12 cellular contexts compared by ENCODE assay signal in genomic region chr11:60633645-60634044, GRCh38.
A peak's percentile ranks its signal among the peaks of the same experiment; 100 is the strongest.
DNase-seq lines count a peak whose midpoint lies in the region; ATAC-seq lines count a peak whose summit lies in the region.
"Had no signal": no experiment of that assay in that cellular context is flagged by ENCODE, and none has a peak within 500 bp of the region (broad histone marks: within the 10 kb centered on the region; RNA-seq: fewer than 3 reads in every experiment).

No MANE protein-coding gene starts in this region.

- peak overlapping the region; percentile 26 for H3K27ac Mint-ChIP-seq in stimulated activated memory B cell treated with anti-CD40 and anti-IgM and Interleukin-4, amounts not matched to agents 10 μg/mL and 1 μg/mL and 100 μg/mL, for 72 hours
- no peak overlapping the region for H3K27ac Mint-ChIP-seq in activated naive CD4-positive, alpha-beta T cell treated with anti-CD3 and anti-CD28 coated beads for 36 hours

- peaks cover 36% of the 10 kb centered on the region for H3K4me1 Mint-ChIP-seq in stimulated activated memory B cell treated with anti-CD40 and anti-IgM and Interleukin-4, amounts not matched to agents 10 μg/mL and 1 μg/mL and 100 μg/mL, for 72 hours
- H3K4me1 Mint-ChIP-seq in activated naive CD4-positive, alpha-beta T cell treated with anti-CD3 and anti-CD28 coated beads for 36 hours (ENCODE audit: low read depth): no peaks in the 10 kb centered on the region

- CTCF ChIA-PET in activated naive CD4-positive, alpha-beta T cell treated with anti-CD3 and anti-CD28 coated beads for 36 hours (lab: Charles Lee): no interaction called here

- peak overlapping the region; percentile 18 for H3K4me3 Mint-ChIP-seq in stimulated activated memory B cell treated with anti-CD40 and anti-IgM and Interleukin-4, amounts not matched to agents 10 μg/mL and 1 μg/mL and 100 μg/mL, for 72 hours
- no peak overlapping the region for H3K4me3 Mint-ChIP-seq in activated naive CD4-positive, alpha-beta T cell treated with anti-CD3 and anti-CD28 coated beads for 36 hours

- H3K27me3 Mint-ChIP-seq in stimulated activated memory B cell treated with anti-CD40 and anti-IgM and Interleukin-4, amounts not matched to agents 10 μg/mL and 1 μg/mL and 100 μg/mL, for 72 hours: peaks cover 17% of the 10 kb centered on the region
- peaks cover 6% of the 10 kb centered on the region for H3K27me3 Mint-ChIP-seq in activated naive CD4-positive, alpha-beta T cell treated with anti-CD3 and anti-CD28 coated beads for 36 hours (ENCODE audit: low read depth)

- intact Hi-C loops in activated naive CD4-positive, alpha-beta T cell treated with anti-CD3 and anti-CD28 coated beads for 36 hours (cut with micrococcal nuclease): no loop called here

- H3K9me3 Mint-ChIP-seq in stimulated activated memory B cell treated with anti-CD40 and anti-IgM and Interleukin-4, amounts not matched to agents 10 μg/mL and 1 μg/mL and 100 μg/mL, for 72 hours: peaks cover 3% of the 10 kb centered on the region
- peaks cover 6% of the 10 kb centered on the region for H3K9me3 Mint-ChIP-seq in activated naive CD4-positive, alpha-beta T cell treated with anti-CD3 and anti-CD28 coated beads for 36 hours

- ATAC-seq in GM18909 (IDR thresholded peaks at IDR 0.05; ENCODE audit: poor library complexity, unreplicated experiment) (peak; percentile 70), GM21717 (IDR thresholded peaks at IDR 0.05; ENCODE audit: unreplicated experiment) (peak; percentile 55), HG03108 (IDR thresholded peaks at IDR 0.05; ENCODE audit: unreplicated experiment) (peak; percentile 66)
- ATAC-seq in stimulated activated memory B cell treated with anti-CD40 and anti-IgM and Interleukin-4, amounts not matched to agents 10 μg/mL and 1 μg/mL and 100 μg/mL, for 72 hours: peak; percentile 94

- no peak for DNase-seq in LoVo (ENCODE audit: low spot score)
- DNase-seq in activated naive CD4-positive, alpha-beta T cell treated with anti-CD3 and anti-CD28 coated beads for 36 hours: no peak
- no peak for DNase-seq in SHP77 (lab: John Stamatoyannopoulos, UW)
- DNase-seq: hippocampal formation; mammary epithelial cell; NCI-H524 treated with DMSO at 0.1 percent for 48 hours; SIG-M5; stimulated activated naive CD4-positive, alpha-beta T cell treated with Interleukin-2 at 50 U/mL for 16 hours had no signal

- H3K36me3 Mint-ChIP-seq in stimulated activated memory B cell treated with anti-CD40 and anti-IgM and Interleukin-4, amounts not matched to agents 10 μg/mL and 1 μg/mL and 100 μg/mL, for 72 hours: no peaks in the 10 kb centered on the region
- peaks cover 2% of the 10 kb centered on the region for H3K36me3 Mint-ChIP-seq in activated naive CD4-positive, alpha-beta T cell treated with anti-CD3 and anti-CD28 coated beads for 36 hours (ENCODE audit: low read depth)
